Comparison of ENCODE assay signal across 36 cellular contexts in genomic region chr16:50576403-50577113, GRCh38.
"Had no signal": no experiment of that assay in that cellular context is flagged by ENCODE, and none has a peak within 500 bp of the region (broad histone marks: within the 10 kb centered on the region; RNA-seq: fewer than 3 reads in every experiment).

No MANE protein-coding gene starts in this region.

- H3K27me3 Mint-ChIP-seq: activated B cell treated with CpG ODN at 0.5 μM for 24 hours; activated CD4-positive, alpha-beta memory T cell treated with anti-CD3 and anti-CD28 coated beads for 36 hours; activated naive CD8-positive, alpha-beta T cell; activated naive CD8-positive, alpha-beta T cell treated with anti-CD3 and anti-CD28 coated beads, Interleukin-2, amount 50 U/mL, for 24 hours; T-cell; T-helper 17 cell had no signal

- H3K27ac ChIP-seq: brain microvascular endothelial cell, Peyer's patch, VCaP had no signal

- H3K4me3 Mint-ChIP-seq: activated B cell treated with CpG ODN at 0.5 μM for 24 hours; activated CD4-positive, alpha-beta memory T cell treated with anti-CD3 and anti-CD28 coated beads for 36 hours; activated naive CD4-positive, alpha-beta T cell treated with anti-CD3 and anti-CD28 coated beads, Interleukin-2, amount 10 ng/mL, durations not matched to agents 7 days and 5 days; activated naive CD8-positive, alpha-beta T cell; activated naive CD8-positive, alpha-beta T cell treated with anti-CD3 and anti-CD28 coated beads, Interleukin-2, amount 50 U/mL, for 24 hours; activated T-cell treated with anti-CD3 and anti-CD28 coated beads, Interleukin-2, amount 50 U/mL, for 4 hours; activated T-helper 1 cell treated with anti-CD3 and anti-CD28 coated beads, Interleukin-12 subunit alpha, Interleukin-12 subunit beta, Interleukin-2, Interleukin-4 antibody, amounts not matched to agents 30 ng/mL and 10 ng/mL and 1 ng/mL, durations not matched to agents 14 hours and 24 hours and 36 hours; T-cell; T-helper 17 cell had no signal

- H3K9me3 ChIP-seq: MG63, Peyer's patch had no signal

- ATAC-seq: activated naive CD8-positive, alpha-beta T cell treated with anti-CD3 and anti-CD28 coated beads, Interleukin-2, amount 50 U/mL, for 24 hours; activated T-cell treated with anti-CD3 and anti-CD28 coated beads, Interleukin-2, amount 50 U/mL, for 4 hours; PC-3; SK-N-SH treated with all-trans-retinoic acid at 6 μM for 48 hours; T-cell; T-helper 17 cell had no signal

- H3K4me3 ChIP-seq: MG63, Peyer's patch had no signal

- H3K27me3 ChIP-seq: brain microvascular endothelial cell, MG63, Peyer's patch had no signal

- H3K4me1 ChIP-seq: Peyer's patch had no signal

- H3K9me3 Mint-ChIP-seq: activated B cell treated with CpG ODN at 0.5 μM for 24 hours; activated CD4-positive, alpha-beta memory T cell treated with anti-CD3 and anti-CD28 coated beads for 36 hours; activated naive CD4-positive, alpha-beta T cell treated with anti-CD3 and anti-CD28 coated beads, Interleukin-2, amount 10 ng/mL, durations not matched to agents 7 days and 5 days; activated naive CD8-positive, alpha-beta T cell treated with anti-CD3 and anti-CD28 coated beads, Interleukin-2, amount 50 U/mL, for 24 hours; activated T-cell treated with anti-CD3 and anti-CD28 coated beads, Interleukin-2, amount 50 U/mL, for 4 hours; activated T-helper 1 cell treated with anti-CD3 and anti-CD28 coated beads, Interleukin-12 subunit alpha, Interleukin-12 subunit beta, Interleukin-2, Interleukin-4 antibody, amounts not matched to agents 30 ng/mL and 10 ng/mL and 1 ng/mL, durations not matched to agents 14 hours and 24 hours and 36 hours had no signal

- H3K27ac Mint-ChIP-seq: activated B cell treated with CpG ODN at 0.5 μM for 24 hours; activated CD4-positive, alpha-beta memory T cell treated with anti-CD3 and anti-CD28 coated beads for 36 hours; activated naive CD4-positive, alpha-beta T cell treated with anti-CD3 and anti-CD28 coated beads, Interleukin-2, amount 10 ng/mL, durations not matched to agents 7 days and 5 days; activated naive CD8-positive, alpha-beta T cell; activated naive CD8-positive, alpha-beta T cell treated with anti-CD3 and anti-CD28 coated beads, Interleukin-2, amount 50 U/mL, for 24 hours; activated T-helper 1 cell treated with anti-CD3 and anti-CD28 coated beads, Interleukin-12 subunit alpha, Interleukin-12 subunit beta, Interleukin-2, Interleukin-4 antibody, amounts not matched to agents 30 ng/mL and 10 ng/mL and 1 ng/mL, durations not matched to agents 14 hours and 24 hours and 36 hours had no signal

- H3K36me3 ChIP-seq: brain microvascular endothelial cell, MG63, Peyer's patch had no signal

- H3K36me3 Mint-ChIP-seq: activated naive CD4-positive, alpha-beta T cell treated with anti-CD3 and anti-CD28 coated beads, Interleukin-2, amount 10 ng/mL, durations not matched to agents 7 days and 5 days had no signal

- DNase-seq: activated B cell treated with CpG ODN at 0.5 μM for 24 hours; activated CD4-positive, alpha-beta memory T cell treated with anti-CD3 and anti-CD28 coated beads for 36 hours; activated CD4-positive, alpha-beta T cell treated with anti-CD3 and anti-CD28 coated beads for 4 hours; activated CD4-positive, alpha-beta T cell treated with anti-CD3 and anti-CD28 coated beads, Interleukin-2, amount 50 U/mL, for 1 hour; activated CD4-positive, CD25-positive, alpha-beta regulatory T cell treated with anti-CD3 and anti-CD28 coated beads, Interleukin-2, amount 50 U/mL, for 72 hours; activated CD8-positive, alpha-beta memory T cell treated with anti-CD3 and anti-CD28 coated beads, Interleukin-2, amount 50 U/mL, for 4 hours; activated effector memory CD4-positive, alpha-beta T cell treated with Interleukin-2 at 50 U/mL for 16 hours; activated naive CD4-positive, alpha-beta T cell treated with anti-CD3 and anti-CD28 coated beads, Interleukin-2, amount 10 ng/mL, durations not matched to agents 7 days and 5 days; activated naive CD8-positive, alpha-beta T cell treated with anti-CD3 and anti-CD28 coated beads, Interleukin-2, amount 50 U/mL, for 24 hours; activated T-cell treated with anti-CD3 and anti-CD28 coated beads for 4 hours; activated T-cell treated with anti-CD3 and anti-CD28 coated beads, Interleukin-2, amount 50 U/mL, for 4 hours; anterior cingulate cortex; brain microvascular endothelial cell; Kasumi-1; KG1; MG63; NCI-H1048; NCI-H1105 treated with DMSO at 0.1 percent for 48 hours; NCI-H1436; NCI-H1694; NCI-H1930; NCI-H2081 treated with DMSO at 0.1 percent for 48 hours; NCI-H345; NCI-H524 treated with DMSO at 0.1 percent for 48 hours; NCI-H748 treated with DMSO at 0.1 percent for 48 hours; NK-92 treated with Interleukin-12 subunit alpha and Interleukin-12 subunit beta, amount 100 ng/mL, for 24 hours; PC-3; Peyer's patch; RPMI8226; SIG-M5; T-cell; T-helper 17 cell had no signal

- H3K4me1 Mint-ChIP-seq: activated naive CD4-positive, alpha-beta T cell treated with anti-CD3 and anti-CD28 coated beads, Interleukin-2, amount 10 ng/mL, durations not matched to agents 7 days and 5 days had no signal
